In the genomic region with DNA sequence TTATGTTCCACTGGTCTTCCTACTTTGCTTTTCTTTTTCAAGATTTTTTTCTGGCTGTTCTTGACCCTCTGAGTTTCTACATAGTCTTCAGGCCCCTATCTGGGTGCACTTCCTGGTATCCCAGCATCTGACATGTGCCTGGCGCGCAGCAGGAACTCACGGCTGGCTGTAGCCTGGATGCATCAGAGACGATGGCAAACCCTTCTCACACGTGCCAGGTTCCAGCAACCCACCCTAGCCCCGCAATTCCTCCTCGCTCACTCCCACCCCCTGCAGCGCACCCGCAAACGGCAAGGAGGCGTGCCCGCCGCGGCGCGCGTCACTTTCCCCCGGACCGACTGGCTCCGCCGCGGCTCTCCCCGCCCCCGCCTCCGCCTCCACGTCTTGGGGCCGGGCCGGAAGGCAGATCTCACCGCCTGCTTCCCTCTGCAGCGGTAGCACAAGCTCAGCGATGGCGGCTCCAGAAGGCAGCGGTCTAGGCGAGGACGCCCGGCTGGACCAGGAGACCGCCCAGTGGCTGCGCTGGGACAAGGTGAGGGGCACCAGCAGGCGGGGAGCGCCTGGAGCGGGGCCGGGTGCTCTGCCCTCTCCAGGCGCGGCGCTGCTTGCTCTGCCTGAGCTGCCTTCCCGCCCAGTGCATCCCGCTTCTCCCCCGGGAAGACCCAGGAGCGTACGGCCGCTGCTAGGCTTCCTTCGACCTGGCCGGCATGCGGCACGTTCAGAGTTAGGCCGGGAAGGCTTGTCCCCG, we compare ENCODE assay signal across 8 cellular contexts. TPM values are rescaled to one million over a fixed set of nuclear protein-coding genes. Genes with fewer than 3 reads are reported as not detected.
DNase-seq lines count a peak whose midpoint lies in the region; ATAC-seq and TF ChIP-seq lines count a peak whose summit lies in the region.

TSS of gene PGM2 (plus strand) at position 405 of the 748 bp plus-strand sequence. CDS start at position 452, 47 bp downstream.

- H3K4me3 Mint-ChIP-seq in CD4-positive, alpha-beta T cell = peak within 1 kb of the TSS; percentile 91
- H3K4me3 Mint-ChIP-seq in effector memory CD8-positive, alpha-beta T cell = peak within 1 kb of the TSS; percentile 92 to 98

- H3K36me3 Mint-ChIP-seq in CD4-positive, alpha-beta T cell (ENCODE audit: low read depth) = peaks cover 41% of the 10 kb centered on the region
- H3K36me3 Mint-ChIP-seq in effector memory CD8-positive, alpha-beta T cell (ENCODE audit: insufficient read depth) = peaks cover 21% of the 10 kb centered on the region

- peak within 1 kb of the TSS in 1 of 2 experiments; percentile 57 for H3K14ac ChIP-seq in mesenchymal stem cell (ENCODE audit: low read length in 2 of 2)

- no peaks in the 10 kb centered on the region for H3K27me3 ChIP-seq in CD4-positive, alpha-beta T cell (ENCODE audit: control insufficient read depth, insufficient read depth, low read length)
- no peaks in the 10 kb centered on the region for H3K27me3 ChIP-seq in mesenchymal stem cell (ENCODE audit: control insufficient read depth in 1 of 2, insufficient read depth in 1 of 2, low read length in 2 of 2)

- H2BK120ac ChIP-seq in mesenchymal stem cell (ENCODE audit: low read depth, low read length) = no peak within 1 kb of the TSS

- peak within 1 kb of the TSS in 1 of 2 experiments; percentile 70 for H2BK12ac ChIP-seq in mesenchymal stem cell (ENCODE audit: low read length in 2 of 2)

- peak; percentile 98 for ATAC-seq in CD4-positive, alpha-beta T cell (ENCODE audit: poor library complexity)
- peak; percentile 98 for ATAC-seq in GM19397 (IDR thresholded peaks at IDR 0.05; ENCODE audit: unreplicated experiment)
- ATAC-seq in HG03565 (IDR thresholded peaks at IDR 0.05; ENCODE audit: unreplicated experiment) = peak; percentile 96
- peak; percentile 98 for ATAC-seq in effector memory CD8-positive, alpha-beta T cell (replicated peaks)

- H2AK5ac ChIP-seq in mesenchymal stem cell (ENCODE audit: low read length, severe bottlenecking) = no peak within 1 kb of the TSS

- CTCF ChIA-PET in CD4-positive, alpha-beta T cell (lab: Charles Lee) = no interaction called here

- H3K27ac ChIP-seq in CD4-positive, alpha-beta T cell (ENCODE audit: low read depth, low read length) = peak within 1 kb of the TSS; percentile 63
- H3K27ac ChIP-seq in mesenchymal stem cell (ENCODE audit: low read length, poor library complexity, severe bottlenecking) = peak within 1 kb of the TSS; percentile 40

- H3K79me1 ChIP-seq in mesenchymal stem cell (replicated peaks; ENCODE audit: low read length, poor library complexity, severe bottlenecking) = peaks cover 18% of the 10 kb centered on the region

- no peak within 1 kb of the TSS for H2BK15ac ChIP-seq in mesenchymal stem cell (ENCODE audit: low read depth, poor library complexity, severe bottlenecking)

- peak within 1 kb of the TSS; percentile 79 to 86 for H3K4me3 ChIP-seq in mesenchymal stem cell (ENCODE audit: insufficient read depth in 1 of 2, low read depth in 1 of 2, low read length in 2 of 2)

- TF ChIP-seq CTCF in CD4-positive, alpha-beta T cell (IDR thresholded peaks at IDR 0.05) = no peak

- DNase-seq in CD4-positive, alpha-beta T cell = peak; percentile 79 to 89 (median 84)
- DNase-seq in NCI-H82 treated with DMSO at 0.1 percent for 48 hours (lab: John Stamatoyannopoulos, UW; ENCODE audit: unreplicated experiment) = peak; percentile 44
- DNase-seq in activated CD8-positive, alpha-beta memory T cell treated with anti-CD3 and anti-CD28 coated beads for 24 hours = peak; percentile 96
- peak; percentile 85 to 87 (median 87) for DNase-seq in effector memory CD8-positive, alpha-beta T cell
- peak; percentile 81 for DNase-seq in mesenchymal stem cell
- peak; percentile 76 for DNase-seq in stimulated activated CD8-positive, alpha-beta memory T cell treated with anti-CD3 and anti-CD28 coated beads, Interleukin-15, amount 100 ng/mL, for 1 hour (ENCODE audit: low read depth)

- peak within 1 kb of the TSS; percentile 91 for H3K27ac Mint-ChIP-seq in CD4-positive, alpha-beta T cell
- peak within 1 kb of the TSS; percentile 86 to 98 for H3K27ac Mint-ChIP-seq in effector memory CD8-positive, alpha-beta T cell

- H2BK5ac ChIP-seq in mesenchymal stem cell (ENCODE audit: low read depth, low read length, poor library complexity, severe bottlenecking) = no peak within 1 kb of the TSS

- H3K36me3 ChIP-seq in mesenchymal stem cell (ENCODE audit: control insufficient read depth in 1 of 2, insufficient read depth in 2 of 2, low read depth in 1 of 2, low read length in 2 of 2) = peaks cover 0 to 15% of the 10 kb centered on the region in 2 experiments

- H3K9me3 ChIP-seq in CD4-positive, alpha-beta T cell (ENCODE audit: control insufficient read depth, low read length) = no peaks in the 10 kb centered on the region
- H3K9me3 ChIP-seq in mesenchymal stem cell (ENCODE audit: control insufficient read depth, low read length) = no peaks in the 10 kb centered on the region

- peak within 1 kb of the TSS; percentile 87 for H2AFZ ChIP-seq in mesenchymal stem cell (ENCODE audit: low read depth, low read length)

- peak within 1 kb of the TSS; percentile 11 to 90 for H3K18ac ChIP-seq in mesenchymal stem cell (ENCODE audit: low read depth in 1 of 2, low read length in 2 of 2)

- peak within 1 kb of the TSS in 1 of 2 experiments; percentile 63 for H3K23ac ChIP-seq in mesenchymal stem cell (ENCODE audit: low read length in 2 of 2)

- H3K9ac ChIP-seq in mesenchymal stem cell (ENCODE audit: low read length) = peak within 1 kb of the TSS; percentile 85

- H3K4me2 ChIP-seq in mesenchymal stem cell (ENCODE audit: low read length, poor library complexity, severe bottlenecking) = peak within 1 kb of the TSS; percentile 92

- H3K27me3 Mint-ChIP-seq in CD4-positive, alpha-beta T cell = no peaks in the 10 kb centered on the region
- no peaks in the 10 kb centered on the region for H3K27me3 Mint-ChIP-seq in effector memory CD8-positive, alpha-beta T cell

- H4K91ac ChIP-seq in mesenchymal stem cell (ENCODE audit: low read length) = no peak within 1 kb of the TSS

- POLR2A ChIA-PET in CD4-positive, alpha-beta T cell (lab: Charles Lee) = interaction anchor here (0.7 to 2.2 kb wide), 12 partner anchors 9 to 1540 kb away, joined by 3 to 33 read pairs (median 3); partner anchors contain the start of genes RELL1, RFC1 and TBC1D1

- H3K4me1 ChIP-seq in mesenchymal stem cell (ENCODE audit: control insufficient read depth, insufficient read depth, low read depth, low read length) = peaks cover 3% of the 10 kb centered on the region

- peak within 1 kb of the TSS in 1 of 2 experiments; percentile 12 for H3K4ac ChIP-seq in mesenchymal stem cell (ENCODE audit: low read depth in 1 of 2, low read length in 2 of 2)

- intact Hi-C loops in CD4-positive, alpha-beta T cell (cut with DNase I, micrococcal nuclease) = loop anchor here (1.0 to 5.0 kb wide), 6 partner anchors 62 to 1701 kb away; partner anchors contain the start of genes RELL1 (in 2 of the 2), TBC1D1 (in 1 of the 2) and UGDH (in 1 of the 2)

- H3K4me1 Mint-ChIP-seq in CD4-positive, alpha-beta T cell (ENCODE audit: low read depth) = peaks cover 73% of the 10 kb centered on the region
- peaks cover 28 to 33% of the 10 kb centered on the region in 2 donors for H3K4me1 Mint-ChIP-seq in effector memory CD8-positive, alpha-beta T cell (ENCODE audit: low read depth in 2 of 2)

- peak within 1 kb of the TSS; percentile 16 for H4K8ac ChIP-seq in mesenchymal stem cell (ENCODE audit: low read length)

- under 1% methylated on average over 57 of the region's 57 CpGs for WGBS in mesenchymal stem cell

- H3K9me3 Mint-ChIP-seq in CD4-positive, alpha-beta T cell = no peaks in the 10 kb centered on the region
- no peaks in the 10 kb centered on the region for H3K9me3 Mint-ChIP-seq in effector memory CD8-positive, alpha-beta T cell

RNA-seq across cellular contexts. Expression of gene PGM2, which starts in this region (rescaled TPM):
- total RNA-seq in CD4-positive, alpha-beta T cell = 10 to 100 TPM; 10.7 to 11.8 TPM
- 7.1 TPM for polyA plus RNA-seq in mesenchymal stem cell (2013, experiment 1 of 2)
- 6.9 TPM for polyA plus RNA-seq in mesenchymal stem cell (2013, experiment 2 of 2)

Comparison
In these comparisons a context has a peak if more than half of its experiments do, and no peak if none do; other contexts are left out.
1. Peak in every context shown above with its lines: DNase-seq, ATAC-seq, H3K4me3 ChIP-seq and H3K27ac ChIP-seq.
2. DNase-seq: peak in every context shown above with its lines; median percentile 96 in activated CD8-positive, alpha-beta memory T cell treated with anti-CD3 and anti-CD28 coated beads for 24 hours; 87 in effector memory CD8-positive, alpha-beta T cell; 84 in CD4-positive, alpha-beta T cell; 81 in mesenchymal stem cell; 76 in stimulated activated CD8-positive, alpha-beta memory T cell treated with anti-CD3 and anti-CD28 coated beads, Interleukin-15, amount 100 ng/mL, for 1 hour; 44 in NCI-H82 treated with DMSO at 0.1 percent for 48 hours.